Comparison of ENCODE assay signal across 10 cellular contexts in the genomic region with DNA sequence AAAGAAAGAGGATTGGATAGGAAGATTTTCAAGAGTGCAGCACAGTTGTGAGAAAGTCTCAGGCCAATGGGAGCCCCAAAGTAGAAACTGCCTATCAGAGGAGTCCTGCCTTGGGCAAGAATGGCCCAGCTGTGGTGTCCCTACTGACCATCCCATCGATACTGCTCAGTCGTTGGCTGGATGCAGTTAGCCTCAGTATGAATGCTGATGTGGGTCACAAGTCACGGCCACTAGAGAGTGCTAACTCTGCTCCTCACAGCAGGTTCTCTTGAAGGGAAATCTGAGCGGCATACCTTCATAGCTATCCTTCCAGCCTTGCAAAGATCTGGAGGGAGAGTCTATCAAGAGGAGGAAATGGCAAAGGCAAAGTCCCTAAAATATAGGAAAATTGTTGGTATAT. TPM values are rescaled to one million over a fixed set of nuclear protein-coding genes. Genes with fewer than 3 reads are reported as not detected.
A peak's percentile ranks its signal among the peaks of the same experiment; 100 is the strongest.
DNase-seq lines count a peak whose midpoint lies in the region; ATAC-seq, FAIRE-seq and TF ChIP-seq lines count a peak whose summit lies in the region.
"Had no signal": no experiment of that assay in that cellular context is flagged by ENCODE, and none has a peak within 500 bp of the region (broad histone marks: within the 10 kb centered on the region; RNA-seq: fewer than 3 reads in every experiment).

No MANE protein-coding gene starts in this region.

- POLR2A ChIA-PET in A673 (lab: Charles Lee; ENCODE audit: low non-redundant PET): no interaction called here

- no peaks in the 10 kb centered on the region for H3K36me3 Mint-ChIP-seq in astrocyte (ENCODE audit: low read depth, unreplicated experiment)

- intact Hi-C loops in A673 (cut with micrococcal nuclease; ENCODE audit: unreplicated experiment): no loop called here

- no peak overlapping the region for H3K4me3 ChIP-seq in DND-41 (ENCODE audit: low read depth in 1 of 2, low read length in 2 of 2)
- no peak overlapping the region for H3K4me3 ChIP-seq in astrocyte (ENCODE audit: insufficient read depth, low read depth, low read length)
- no peak overlapping the region for H3K4me3 ChIP-seq in liver (ENCODE audit: low read depth in 1 of 3, low read length in 3 of 3)
- H3K4me3 ChIP-seq in A673 (ENCODE audit: low read depth, low read length, poor library complexity, severe bottlenecking): no peak overlapping the region
- H3K4me3 ChIP-seq: tibial nerve had no signal

- BruUV-seq in A673 (replicated peaks; lab: Mats Ljungman, UMichigan): no TSS peak

- no peaks in the 10 kb centered on the region for H3K36me3 ChIP-seq in DND-41 (ENCODE audit: insufficient read depth, low read length)
- no peaks in the 10 kb centered on the region for H3K36me3 ChIP-seq in astrocyte (ENCODE audit: insufficient read depth, low read length)
- no peaks in the 10 kb centered on the region for H3K36me3 ChIP-seq in liver (ENCODE audit: control insufficient read depth in 4 of 4, insufficient read depth in 3 of 4, low read depth in 1 of 4, low read length in 3 of 4)
- H3K36me3 ChIP-seq in A673 (ENCODE audit: insufficient read depth, low read length, poor library complexity, severe bottlenecking): no peaks in the 10 kb centered on the region
- H3K36me3 ChIP-seq: tibial nerve had no signal

- no peaks in the 10 kb centered on the region for H3K9me3 Mint-ChIP-seq in astrocyte (ENCODE audit: unreplicated experiment)

- H3K9ac ChIP-seq in DND-41 (ENCODE audit: low read depth, low read length) (no peak overlapping the region), astrocyte (ENCODE audit: low read length) (no peak overlapping the region), liver (ENCODE audit: low read depth in 1 of 2, low read length in 2 of 2) (no peak overlapping the region)

- no peaks in the 10 kb centered on the region for H3K9me3 ChIP-seq in DND-41 (ENCODE audit: insufficient read depth, low read length, severe bottlenecking)
- H3K9me3 ChIP-seq in astrocyte (ENCODE audit: insufficient read depth, low read depth, low read length): no peaks in the 10 kb centered on the region
- no peaks in the 10 kb centered on the region for H3K9me3 ChIP-seq in liver (ENCODE audit: control insufficient read depth in 4 of 4, low read length in 3 of 4)
- no peaks in the 10 kb centered on the region for H3K9me3 ChIP-seq in A673 (ENCODE audit: low read depth, low read length, poor library complexity, severe bottlenecking)
- H3K9me3 ChIP-seq: tibial nerve had no signal

- H3K4me3 Mint-ChIP-seq in astrocyte (ENCODE audit: unreplicated experiment): no peak overlapping the region

- H4K20me1 ChIP-seq in DND-41 (ENCODE audit: insufficient read depth, low read length): no peaks in the 10 kb centered on the region
- H4K20me1 ChIP-seq in astrocyte (ENCODE audit: insufficient read depth, low read length): no peaks in the 10 kb centered on the region

- peaks cover 12% of the 10 kb centered on the region for H3K27me3 ChIP-seq in DND-41 (ENCODE audit: insufficient read depth, low read length, poor library complexity)
- H3K27me3 ChIP-seq in astrocyte (ENCODE audit: insufficient read depth, low read length): no peaks in the 10 kb centered on the region
- no peaks in the 10 kb centered on the region for H3K27me3 ChIP-seq in liver (ENCODE audit: control insufficient read depth in 4 of 4, insufficient read depth in 4 of 4, low read length in 3 of 4)
- H3K27me3 ChIP-seq in A673 (replicated peaks; ENCODE audit: insufficient read depth, low read depth, low read length, poor library complexity): no peaks in the 10 kb centered on the region
- H3K27me3 ChIP-seq: tibial nerve had no signal

- no peaks in the 10 kb centered on the region for H3K4me1 Mint-ChIP-seq in astrocyte (ENCODE audit: low read depth, unreplicated experiment)

- no peak overlapping the region for H3K27ac Mint-ChIP-seq in astrocyte (ENCODE audit: unreplicated experiment)

- H2AFZ ChIP-seq in DND-41 (ENCODE audit: low read depth, low read length) (no peak overlapping the region), astrocyte (ENCODE audit: low read depth, low read length) (no peak overlapping the region)

- DNase-seq in DND-41: no peak
- peak; percentile 35 for DNase-seq in HCEC 1CT
- no peak for DNase-seq in astrocyte (ENCODE audit: low read depth)
- no peak for DNase-seq in A673 (ENCODE audit: low spot score)
- DNase-seq in AG08396 (ENCODE audit: low spot score): no peak

- no peak for FAIRE-seq in astrocyte (lab: Jason Lieb, UNC)
- FAIRE-seq: GM18507 had no signal

- 28% methylated on average over 4 of the region's 4 CpGs for WGBS in liver

- peak; percentile 39 to 51 for TF ChIP-seq RAD21 in liver (IDR thresholded peaks at IDR 0.05)

- H3K4me2 ChIP-seq in DND-41 (ENCODE audit: insufficient read depth, low read length) (no peak overlapping the region), astrocyte (ENCODE audit: low read length) (no peak overlapping the region)

- no peaks in the 10 kb centered on the region for H3K79me2 ChIP-seq in DND-41 (ENCODE audit: insufficient read depth, low read length)
- no peaks in the 10 kb centered on the region for H3K79me2 ChIP-seq in astrocyte (ENCODE audit: insufficient read depth, low read length)

- CTCF ChIA-PET in A673 (lab: Charles Lee): no interaction called here

- H3K4me1 ChIP-seq in DND-41 (ENCODE audit: insufficient read depth, low read length) (no peaks in the 10 kb centered on the region), astrocyte (ENCODE audit: insufficient read depth, low read length) (no peaks in the 10 kb centered on the region), liver (ENCODE audit: control insufficient read depth in 4 of 4, insufficient read depth in 4 of 4, low read length in 3 of 4) (no peaks in the 10 kb centered on the region), A673 (ENCODE audit: insufficient read depth, low read length, poor library complexity, severe bottlenecking) (no peaks in the 10 kb centered on the region)
- H3K4me1 ChIP-seq: tibial nerve had no signal

- no peak for TF ChIP-seq CTCF in DND-41 (IDR thresholded peaks at IDR 0.05; ENCODE audit: borderline replicate concordance, extremely low read depth, low read length, poor library complexity, severe bottlenecking)
- TF ChIP-seq CTCF in astrocyte (IDR thresholded peaks at IDR 0.05; ENCODE audit: insufficient read depth, low read depth, low read length): peak; percentile 3
- no peak for TF ChIP-seq CTCF in liver (IDR thresholded peaks at IDR 0.05; ENCODE audit: low read depth, low read length, missing input control)
- TF ChIP-seq CTCF in A673 (conservative IDR thresholded peaks at IDR 0.05; ENCODE audit: low read depth, low read length): no peak

- ATAC-seq in DND-41 (ENCODE audit: insufficient read depth, low read depth) (peak; percentile 48; the same call in 1 of the 3 replicates), GM21447 (IDR thresholded peaks at IDR 0.05; ENCODE audit: unreplicated experiment) (no peak), HG02885 (IDR thresholded peaks at IDR 0.05; ENCODE audit: poor library complexity, unreplicated experiment) (no peak)

- H3K27ac ChIP-seq in DND-41 (ENCODE audit: low read length) (no peak overlapping the region), astrocyte (ENCODE audit: low read depth, low read length) (no peak overlapping the region), liver (ENCODE audit: low read depth in 1 of 2, low read length in 2 of 2) (no peak overlapping the region), A673 (ENCODE audit: low read depth, low read length, poor library complexity, severe bottlenecking) (no peak overlapping the region)
- H3K27ac ChIP-seq: tibial nerve had no signal

- no peaks in the 10 kb centered on the region for H3K27me3 Mint-ChIP-seq in astrocyte (ENCODE audit: low read depth, unreplicated experiment)

TF ChIP-seq in liver, 16 proteins besides CTCF, POLR2A, EP300 and RAD21:
- TF ChIP-seq YY1 (IDR thresholded peaks at IDR 0.05) (no peak), JUND (IDR thresholded peaks at IDR 0.05) (no peak), HNF4G (IDR thresholded peaks at IDR 0.05) (no peak), HNF4A (conservative IDR thresholded peaks at IDR 0.05) (no peak), FOXA2 (IDR thresholded peaks at IDR 0.05) (no peak), RXRA (IDR thresholded peaks at IDR 0.05) (peak; percentile 40 to 54), TAF1 (conservative IDR thresholded peaks at IDR 0.05) (no peak), GABPA (IDR thresholded peaks at IDR 0.05 in 1 of 2, conservative IDR thresholded peaks at IDR 0.05 in 1 of 2) (no peak), EGR1 (IDR thresholded peaks at IDR 0.05; ENCODE audit: low read depth in 2 of 2) (no peak), SP1 (IDR thresholded peaks at IDR 0.05) (peak; percentile 30)
- TF ChIP-seq, protein P1, sequence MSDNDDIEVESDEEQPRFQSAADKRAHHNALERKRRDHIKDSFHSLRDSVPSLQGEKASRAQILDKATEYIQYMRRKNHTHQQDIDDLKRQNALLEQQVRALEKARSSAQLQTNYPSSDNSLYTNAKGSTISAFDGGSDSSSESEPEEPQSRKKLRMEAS (IDR thresholded peaks at IDR 0.05): no peak
- TF ChIP-seq, protein P2, sequence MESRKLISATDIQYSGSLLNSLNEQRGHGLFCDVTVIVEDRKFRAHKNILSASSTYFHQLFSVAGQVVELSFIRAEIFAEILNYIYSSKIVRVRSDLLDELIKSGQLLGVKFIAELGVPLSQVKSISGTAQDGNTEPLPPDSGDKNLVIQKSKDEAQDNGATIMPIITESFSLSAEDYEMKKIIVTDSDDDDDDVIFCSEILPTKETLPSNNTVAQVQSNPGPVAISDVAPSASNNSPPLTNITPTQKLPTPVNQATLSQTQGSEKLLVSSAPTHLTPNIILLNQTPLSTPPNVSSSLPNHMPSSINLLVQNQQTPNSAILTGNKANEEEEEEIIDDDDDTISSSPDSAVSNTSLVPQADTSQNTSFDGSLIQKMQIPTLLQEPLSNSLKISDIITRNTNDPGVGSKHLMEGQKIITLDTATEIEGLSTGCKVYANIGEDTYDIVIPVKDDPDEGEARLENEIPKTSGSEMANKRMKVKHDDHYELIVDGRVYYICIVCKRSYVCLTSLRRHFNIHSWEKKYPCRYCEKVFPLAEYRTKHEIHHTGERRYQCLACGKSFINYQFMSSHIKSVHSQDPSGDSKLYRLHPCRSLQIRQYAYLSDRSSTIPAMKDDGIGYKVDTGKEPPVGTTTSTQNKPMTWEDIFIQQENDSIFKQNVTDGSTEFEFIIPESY (IDR thresholded peaks at IDR 0.05): no peak

RNA-seq across cellular contexts. Expression of a gene that starts 11.6 kb away (rescaled TPM):
- total RNA-seq in astrocyte (18.2 and 20.5 TPM in 2 replicates), liver (1 to 10 TPM; 2.8 to 9.4 TPM), A673 (2021) (25.3 and 30.1 TPM in 2 replicates)
- 1 to 10 TPM; 6.2 to 7.5 TPM for polyA plus RNA-seq in liver

RNA-seq across cellular contexts. Expression of a gene that starts 53.4 kb away (rescaled TPM):
- total RNA-seq in astrocyte (4.3 and 5.1 TPM in 2 replicates), liver (1 to 10 TPM; 4.2 to 4.6 TPM), A673 (2021) (6.5 and 7.8 TPM in 2 replicates)
- 1 to 10 TPM; 2.6 to 3.7 TPM for polyA plus RNA-seq in liver

RNA-seq across cellular contexts. Expression of a gene that starts 53.5 kb away (rescaled TPM):
- total RNA-seq in astrocyte (6.3 and 7.8 TPM in 2 replicates), liver (1 to 10 TPM in 1 of 2 donors, under 1 TPM in 1; 0.75 to 1.2 TPM), A673 (2021) (10.6 and 11.8 TPM in 2 replicates)
- polyA plus RNA-seq in liver: 1 to 10 TPM; 1.2 to 2.8 TPM
